8 cellular contexts compared by ENCODE assay signal in the genomic region with DNA sequence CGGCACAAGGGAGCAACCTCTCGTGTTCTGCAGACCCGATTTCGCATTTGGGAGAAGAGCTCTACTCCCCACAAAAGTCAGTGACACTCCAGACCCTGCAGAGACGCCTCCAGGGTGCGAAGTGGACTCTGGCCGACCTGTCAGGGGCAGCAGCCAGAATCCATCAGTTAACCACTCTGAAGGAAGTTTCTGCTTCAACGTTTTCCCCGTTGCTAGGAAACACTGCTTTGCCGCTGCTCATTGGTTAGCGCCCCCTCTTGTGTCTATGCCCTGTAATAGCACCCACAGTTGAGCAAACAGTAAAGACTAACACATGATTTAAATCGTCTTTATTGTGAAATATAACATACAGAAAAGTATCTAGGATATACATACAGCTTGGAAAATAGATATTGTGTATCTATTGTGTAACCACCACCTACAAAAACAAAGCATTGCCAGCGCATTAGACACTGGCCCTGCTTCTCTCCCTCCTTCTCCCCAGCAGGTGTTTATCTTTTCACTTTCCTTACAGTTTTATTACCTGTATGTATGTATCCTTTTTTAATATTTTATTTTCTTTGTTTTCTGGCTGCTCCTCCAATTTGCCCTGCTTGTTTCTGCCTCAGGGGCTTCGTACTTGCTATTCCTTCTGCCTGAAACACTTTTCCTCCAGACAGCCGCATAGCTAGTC. TPM values are rescaled to one million over a fixed set of nuclear protein-coding genes. Genes with fewer than 3 reads are reported as not detected.
DNase-seq lines count a peak whose midpoint lies in the region; ATAC-seq, FAIRE-seq and TF ChIP-seq lines count a peak whose summit lies in the region.

No MANE protein-coding gene starts in this region.

- TF ChIP-seq CTCF in fibroblast of mammary gland (conservative IDR thresholded peaks at IDR 0.05; ENCODE audit: control insufficient read depth, insufficient read depth, low read depth, low read length): peak; percentile 97
- TF ChIP-seq CTCF in stomach (IDR thresholded peaks at IDR 0.05): peak in 5 of 7 experiments; percentile 82 to 94 (median 87)

- FAIRE-seq in RCC 7860 (lab: Jason Lieb, UNC): no peak

- ATAC-seq in GM21526 (IDR thresholded peaks at IDR 0.05; ENCODE audit: low FRiP score, unreplicated experiment): peak; percentile 82

- WGBS in stomach, 5 donors: 12 to 13% (median 13%) methylated on average over 14 to 15 of the region's 15 CpGs

- peak overlapping the region; percentile 1 for H2AFZ ChIP-seq in neuron (ENCODE audit: low read depth, low read length)

- no peaks in the 10 kb centered on the region for H3K36me3 ChIP-seq in neuron (ENCODE audit: insufficient read depth, low read length)
- H3K36me3 ChIP-seq in stomach: no peaks in the 10 kb centered on the region

- no peaks in the 10 kb centered on the region for H3K27me3 ChIP-seq in neuron (ENCODE audit: insufficient read depth, low read length)
- no peaks in the 10 kb centered on the region for H3K27me3 ChIP-seq in stomach

- no peak overlapping the region for H3K27ac ChIP-seq in stomach

- H3K4me1 ChIP-seq in neuron (ENCODE audit: insufficient read depth, low read length) (peaks cover 4% of the 10 kb centered on the region), stomach (peaks cover 0 to 12% (median 7%) of the 10 kb centered on the region in 4 donors)

- DNase-seq in DMS 273 (lab: John Stamatoyannopoulos, UW; ENCODE audit: unreplicated experiment) (peak; percentile 84), KBM-7 (peak; percentile 74), RCC 7860 (ENCODE audit: low spot score) (peak; percentile 75), fibroblast of mammary gland (ENCODE audit: low read depth) (peak; percentile 78), stomach (peak; percentile 76)
- DNase-seq in activated T-cell treated with anti-CD3 and anti-CD28 coated beads, Interleukin-2, amount 50 U/mL, for 48 hours: peak; percentile 74 to 77

- TF ChIP-seq POLR2A in stomach (IDR thresholded peaks at IDR 0.05): no peak

- intact Hi-C loops in stomach (cut with DNase I; ENCODE audit: low total_unique reads): no loop called here

- no peak for TF ChIP-seq EP300 in stomach (IDR thresholded peaks at IDR 0.05)

- H3K9me3 ChIP-seq in neuron (ENCODE audit: low read length) (no peaks in the 10 kb centered on the region), stomach (no peaks in the 10 kb centered on the region)

- in situ Hi-C loops in KBM-7 (cut with MboI; ENCODE audit: low pct_unique_long_range_greater_than_20kb, low sequenced_read_pairs): no loop called here

- H3K4me3 ChIP-seq in fibroblast of mammary gland (ENCODE audit: control insufficient read depth, low read depth, low read length) (peak overlapping the region; percentile 37), neuron (ENCODE audit: low read length) (no peak overlapping the region), stomach (peak overlapping the region; percentile 31 to 35 (median 33))

RNA-seq across cellular contexts. Expression of a gene that starts 38.9 kb away (rescaled TPM):
- total RNA-seq in stomach: not detected
- 100 to 1,000 TPM in 1 of 3 donors, not detected in 2; 141 TPM for polyA plus RNA-seq in stomach

RNA-seq across cellular contexts. Expression of a gene that starts 56.2 kb away (rescaled TPM):
- 100 to 1,000 TPM in 3 of 5 donors, 10 to 100 TPM in 2; 51.0 to 156 (median 113) TPM for total RNA-seq in stomach
- polyA plus RNA-seq in stomach: 10 to 100 TPM; 36.7 to 54.1 (median 46.3) TPM
